19 cellular contexts compared by ENCODE assay signal in the genomic region with DNA sequence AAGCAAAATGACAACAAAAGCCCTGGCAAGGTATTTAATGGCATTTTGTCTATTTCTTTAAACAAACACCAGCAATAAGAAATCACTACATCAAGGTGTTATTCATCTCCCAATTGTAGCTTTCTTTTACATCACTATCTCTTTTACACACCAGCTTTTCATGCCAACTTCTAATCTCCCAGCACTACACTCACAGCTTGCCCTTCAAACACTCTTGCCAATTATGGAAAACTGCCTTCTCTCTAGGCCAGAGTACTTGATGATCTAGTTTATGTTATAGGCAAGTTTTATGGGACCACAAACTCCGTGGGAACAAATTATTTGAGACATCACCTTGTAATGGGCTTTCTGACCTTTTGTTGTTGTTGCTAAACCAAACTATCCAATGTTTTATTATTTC.
A peak's percentile ranks its signal among the peaks of the same experiment; 100 is the strongest.
DNase-seq lines count a peak whose midpoint lies in the region; ATAC-seq and TF ChIP-seq lines count a peak whose summit lies in the region.
"Had no signal": no experiment of that assay in that cellular context is flagged by ENCODE, and none has a peak within 500 bp of the region (broad histone marks: within the 10 kb centered on the region; RNA-seq: fewer than 3 reads in every experiment).

No MANE protein-coding gene starts in this region.

- no peak overlapping the region for H3K4me3 Mint-ChIP-seq in natural killer cell
- no peak overlapping the region for H3K4me3 Mint-ChIP-seq in activated T-helper 2 cell treated with anti-CD3 and anti-CD28 coated beads, Interferon-gamma antibody, Interleukin-2, Interleukin-4, amounts not matched to agents 10 μg/mL and 5 μg/mL and 100 μg/mL, durations not matched to agents 14 hours and 24 hours and 36 hours (ENCODE audit: low read depth)
- H3K4me3 Mint-ChIP-seq: B cell; CD4-positive, alpha-beta T cell; CD8-positive, alpha-beta T cell had no signal

- H3K4me1 Mint-ChIP-seq in natural killer cell, result no peaks in the 10 kb centered on the region
- H3K4me1 Mint-ChIP-seq in activated T-helper 2 cell treated with anti-CD3 and anti-CD28 coated beads, Interferon-gamma antibody, Interleukin-2, Interleukin-4, amounts not matched to agents 10 μg/mL and 5 μg/mL and 100 μg/mL, durations not matched to agents 14 hours and 24 hours and 36 hours (ENCODE audit: low read depth), result no peaks in the 10 kb centered on the region
- H3K4me1 Mint-ChIP-seq: B cell had no signal

- no peak overlapping the region for H3K27ac Mint-ChIP-seq in natural killer cell
- no peak overlapping the region for H3K27ac Mint-ChIP-seq in activated T-helper 2 cell treated with anti-CD3 and anti-CD28 coated beads, Interferon-gamma antibody, Interleukin-2, Interleukin-4, amounts not matched to agents 10 μg/mL and 5 μg/mL and 100 μg/mL, durations not matched to agents 14 hours and 24 hours and 36 hours
- H3K27ac Mint-ChIP-seq: B cell; CD4-positive, alpha-beta T cell; CD8-positive, alpha-beta T cell had no signal

- H3K4me1 ChIP-seq in right cardiac atrium (ENCODE audit: control insufficient read depth, insufficient read depth, low read length), result no peaks in the 10 kb centered on the region
- H3K4me1 ChIP-seq: A549, Caco-2 had no signal

- no peaks in the 10 kb centered on the region for H3K27me3 Mint-ChIP-seq in natural killer cell (ENCODE audit: low read depth in 2 of 2)
- H3K27me3 Mint-ChIP-seq in activated T-helper 2 cell treated with anti-CD3 and anti-CD28 coated beads, Interferon-gamma antibody, Interleukin-2, Interleukin-4, amounts not matched to agents 10 μg/mL and 5 μg/mL and 100 μg/mL, durations not matched to agents 14 hours and 24 hours and 36 hours (ENCODE audit: low read depth), result peaks cover 1% of the 10 kb centered on the region
- H3K27me3 Mint-ChIP-seq: CD4-positive, alpha-beta T cell had no signal

- H3K36me3 Mint-ChIP-seq in natural killer cell, result no peaks in the 10 kb centered on the region
- H3K36me3 Mint-ChIP-seq in activated T-helper 2 cell treated with anti-CD3 and anti-CD28 coated beads, Interferon-gamma antibody, Interleukin-2, Interleukin-4, amounts not matched to agents 10 μg/mL and 5 μg/mL and 100 μg/mL, durations not matched to agents 14 hours and 24 hours and 36 hours (ENCODE audit: low read depth), result no peaks in the 10 kb centered on the region
- H3K36me3 Mint-ChIP-seq: CD8-positive, alpha-beta T cell had no signal

- 69% methylated on average over 1 of the region's 1 CpG for WGBS in right cardiac atrium

- H3K27ac ChIP-seq in right cardiac atrium (ENCODE audit: low read length) (no peak overlapping the region), epithelial cell of prostate (peak overlapping the region; percentile 23)
- H3K27ac ChIP-seq: 22Rv1; A549; BLaER1 treated with 17β-estradiol and CSF1 and Interleukin-3, amounts not matched to agents 10 nM and 100 nM; C4-2B had no signal

- no peaks in the 10 kb centered on the region for H3K27me3 ChIP-seq in right cardiac atrium (ENCODE audit: control insufficient read depth, insufficient read depth)
- H3K27me3 ChIP-seq: BLaER1 treated with 17β-estradiol and CSF1 and Interleukin-3, amounts not matched to agents 10 nM and 100 nM had no signal

- no peaks in the 10 kb centered on the region for H3K9me3 Mint-ChIP-seq in natural killer cell
- no peaks in the 10 kb centered on the region for H3K9me3 Mint-ChIP-seq in activated T-helper 2 cell treated with anti-CD3 and anti-CD28 coated beads, Interferon-gamma antibody, Interleukin-2, Interleukin-4, amounts not matched to agents 10 μg/mL and 5 μg/mL and 100 μg/mL, durations not matched to agents 14 hours and 24 hours and 36 hours
- H3K9me3 Mint-ChIP-seq: CD4-positive, alpha-beta T cell; CD8-positive, alpha-beta T cell had no signal

- ATAC-seq in Right ventricle myocardium superior (ENCODE audit: poor library complexity) (peak; percentile 31), right cardiac atrium (no peak), left ventricle myocardium superior (peak; percentile 49), natural killer cell (no peak)
- ATAC-seq: A549; CD8-positive, alpha-beta T cell had no signal

- no peak overlapping the region for H3K4me3 ChIP-seq in right cardiac atrium (ENCODE audit: low read length)
- H3K4me3 ChIP-seq: A549; BLaER1 treated with 17β-estradiol and CSF1 and Interleukin-3, amounts not matched to agents 10 nM and 100 nM had no signal

- no peak for DNase-seq in Right ventricle myocardium superior
- DNase-seq in right cardiac atrium, result no peak
- DNase-seq in left ventricle myocardium superior, result no peak
- DNase-seq in cardiac septum (ENCODE audit: low spot score), result no peak
- DNase-seq in epithelial cell of prostate (ENCODE audit: low read depth, low spot score), result no peak
- DNase-seq in natural killer cell, result no peak
- DNase-seq in activated T-helper 2 cell treated with anti-CD3 and anti-CD28 coated beads, Interferon-gamma antibody, Interleukin-2, Interleukin-4, amounts not matched to agents 10 μg/mL and 5 μg/mL and 100 μg/mL, durations not matched to agents 14 hours and 24 hours and 36 hours (ENCODE audit: low spot score), result no peak
- DNase-seq: AML-193; Caco-2; Calu3; CD4-positive, alpha-beta T cell; CD8-positive, alpha-beta T cell; DMS79 treated with DMSO at 0.1 percent for 48 hours; GF-D8 had no signal

- TF ChIP-seq CTCF in natural killer cell (IDR thresholded peaks at IDR 0.05), result no peak

- H3K9me3 ChIP-seq in right cardiac atrium (ENCODE audit: control insufficient read depth, low read length), result no peaks in the 10 kb centered on the region
- H3K9me3 ChIP-seq: A549; BLaER1 treated with 17β-estradiol and CSF1 and Interleukin-3, amounts not matched to agents 10 nM and 100 nM; Caco-2 had no signal

- intact Hi-C loops in Right ventricle myocardium superior (cut with DNase I) (no loop called here), right cardiac atrium (cut with DNase I) (no loop called here), left ventricle myocardium superior (cut with micrococcal nuclease) (no loop called here), cardiac septum (cut with DNase I) (no loop called here), natural killer cell (cut with micrococcal nuclease) (no loop called here)
- intact Hi-C loops in activated T-helper 2 cell treated with anti-CD3 and anti-CD28 coated beads, Interferon-gamma antibody, Interleukin-2, Interleukin-4, amounts not matched to agents 10 μg/mL and 5 μg/mL and 100 μg/mL, durations not matched to agents 14 hours and 24 hours and 36 hours (cut with micrococcal nuclease), result no loop called here

Comparison
In these comparisons a context has a peak if more than half of its experiments do, and no peak if none do; other contexts are left out.
1. ATAC-seq: peak in Right ventricle myocardium superior (single experiment) and left ventricle myocardium superior (single experiment); none in right cardiac atrium (0 of 2) and natural killer cell (0 of 3).